9 cellular contexts compared by ENCODE assay signal in genomic region chr14:74362361-74362915, GRCh38. TPM values are rescaled to one million over a fixed set of nuclear protein-coding genes. Genes with fewer than 3 reads are reported as not detected.
DNase-seq lines count a peak whose midpoint lies in the region; ATAC-seq and TF ChIP-seq lines count a peak whose summit lies in the region.
"Had no signal": no experiment of that assay in that cellular context is flagged by ENCODE, and none has a peak within 500 bp of the region (broad histone marks: within the 10 kb centered on the region; RNA-seq: fewer than 3 reads in every experiment).

No MANE protein-coding gene starts in this region.

- H3K4me3 ChIP-seq in heart right ventricle (no peak overlapping the region), psoas muscle (no peak overlapping the region)

- intact Hi-C loops in heart right ventricle (cut with DNase I) = loop anchor here in 9 of 10 donors (1.0 to 10.0 kb wide), 7 partner anchors 114 to 432 kb away; partner anchors contain the start of genes ISCA2 (in 1 of the 9), LTBP2 (in 1 of the 9) and NPC2 (in 1 of the 9)
- intact Hi-C loops in psoas muscle (cut with DNase I) = loop anchor here (2.0 to 5.0 kb wide), 3 partner anchors 116 to 250 kb away; partner anchors contain the start of genes ISCA2 (in 1 of the 2), LTBP2 (in 1 of the 2) and NPC2 (in 1 of the 2)

- H3K4me1 ChIP-seq in heart right ventricle (peaks cover 0 to 3% (median 0%) of the 10 kb centered on the region in 9 donors), psoas muscle (no peaks in the 10 kb centered on the region)

- H3K27ac ChIP-seq in heart right ventricle (no peak overlapping the region), psoas muscle (no peak overlapping the region)

- DNase-seq in GF-D8 (lab: John Stamatoyannopoulos, UW) (peak; percentile 5), NCI-H1048 (lab: John Stamatoyannopoulos, UW) (peak; percentile 34), SKM-1 treated with dmso at 0.1 percent for 144 hours (lab: John Stamatoyannopoulos, UW; ENCODE audit: unreplicated experiment) (peak; percentile 23), heart right ventricle (peak; percentile 76 to 77), psoas muscle (peak; percentile 83 to 90)
- DNase-seq in activated naive CD8-positive, alpha-beta T cell treated with anti-CD3 and anti-CD28 coated beads, Interleukin-2, amount 50 U/mL, for 16 hours (ENCODE audit: low read depth, low spot score) = peak; percentile 32

- H3K27me3 ChIP-seq in heart right ventricle = peaks cover 0 to 28% (median 5%) of the 10 kb centered on the region in 7 donors
- H3K27me3 ChIP-seq in psoas muscle (ENCODE audit: insufficient read depth in 3 of 3, low read length in 2 of 3) = peaks cover 0 to 8% (median 4%) of the 10 kb centered on the region in 3 donors

- 25 to 27% methylated on average over 12 of the region's 12 CpGs for WGBS in heart right ventricle, 2 donors
- WGBS in psoas muscle, 3 donors = 20 to 22% (median 20%) methylated on average over 12 of the region's 12 CpGs

- peak; percentile 74 to 88 (median 80) for ATAC-seq in heart right ventricle
- peak; percentile 85 to 92 (median 90) for ATAC-seq in psoas muscle
- ATAC-seq in HG03097 (IDR thresholded peaks at IDR 0.05; ENCODE audit: low FRiP score, unreplicated experiment) = no peak
- no peak for ATAC-seq in HG03139 (IDR thresholded peaks at IDR 0.05; ENCODE audit: unreplicated experiment)

- H3K36me3 ChIP-seq in heart right ventricle (no peaks in the 10 kb centered on the region), psoas muscle (ENCODE audit: insufficient read depth in 1 of 2, low read depth in 1 of 2) (no peaks in the 10 kb centered on the region)

- H3K9me3 ChIP-seq in heart right ventricle = no peaks in the 10 kb centered on the region
- H3K9me3 ChIP-seq in psoas muscle = no peaks in the 10 kb centered on the region

- peak; percentile 88 to 97 (median 92) for TF ChIP-seq CTCF in heart right ventricle (IDR thresholded peaks at IDR 0.05)
- peak; percentile 92 for TF ChIP-seq CTCF in psoas muscle (IDR thresholded peaks at IDR 0.05)

RNA-seq across cellular contexts. Expression of gene VRTN, which starts 14.2 kb away (rescaled TPM):
- total RNA-seq in heart right ventricle = not detected
- not detected for polyA plus RNA-seq in heart right ventricle
- total RNA-seq in psoas muscle = not detected
- not detected for polyA plus RNA-seq in psoas muscle
- total RNA-seq: mononuclear cell had no signal

RNA-seq across cellular contexts. Expression of gene ABCD4, which starts 59.7 kb away (rescaled TPM):
- total RNA-seq in heart right ventricle (10 to 100 TPM; 18.1 to 26.3 (median 22.0) TPM), psoas muscle (10 to 100 TPM; 11.6 to 26.2 (median 15.4) TPM)
- polyA plus RNA-seq in heart right ventricle (10 to 100 TPM; 17.8 to 76.4 TPM), psoas muscle (10 to 100 TPM; 11.4 to 17.4 (median 15.3) TPM)

Comparison
In these comparisons a context has a peak if more than half of its experiments do, and no peak if none do; other contexts are left out.
1. DNase-seq: peak in every context shown above with its lines; median percentile 86 in psoas muscle; 76 in heart right ventricle; 34 in NCI-H1048; 32 in activated naive CD8-positive, alpha-beta T cell treated with anti-CD3 and anti-CD28 coated beads, Interleukin-2, amount 50 U/mL, for 16 hours; 23 in SKM-1 treated with dmso at 0.1 percent for 144 hours; 5 in GF-D8.
2. ATAC-seq: peak in heart right ventricle (8 of 8) and psoas muscle (4 of 4); none in HG03097 (single experiment) and HG03139 (single experiment).